17 cellular contexts compared by ENCODE assay signal in the genomic region with DNA sequence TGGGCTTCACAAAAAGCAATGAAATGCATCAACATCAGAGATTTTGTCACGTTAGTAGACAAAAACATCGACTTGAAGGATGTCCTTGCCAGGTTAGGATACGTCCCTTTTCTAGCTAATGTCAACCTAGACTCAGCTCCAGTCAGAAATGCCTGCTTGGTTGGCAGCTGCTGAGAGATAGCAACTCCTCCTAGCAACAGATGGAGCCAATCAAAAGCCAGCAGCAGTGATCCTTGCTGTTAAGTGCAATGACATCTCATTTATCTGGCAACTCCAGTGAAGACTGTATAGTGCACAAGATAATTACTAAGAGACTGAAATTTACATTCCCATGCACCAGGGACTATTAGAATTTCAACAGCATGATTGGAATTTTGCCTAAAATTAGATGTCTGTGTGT.
DNase-seq lines count a peak whose midpoint lies in the region; ATAC-seq and TF ChIP-seq lines count a peak whose summit lies in the region.
"Had no signal": no experiment of that assay in that cellular context is flagged by ENCODE, and none has a peak within 500 bp of the region (broad histone marks: within the 10 kb centered on the region; RNA-seq: fewer than 3 reads in every experiment).

No MANE protein-coding gene starts in this region.

- H3K4me3 ChIP-seq in right atrium auricular region, result no peak overlapping the region
- H3K4me3 ChIP-seq: lung had no signal

- H3K4me3 Mint-ChIP-seq in activated T-cell treated with anti-CD3 and anti-CD28 coated beads, Interleukin-2, amount 50 U/mL, for 4 hours, result no peak overlapping the region
- H3K4me3 Mint-ChIP-seq: activated CD4-positive, alpha-beta memory T cell treated with anti-CD3 and anti-CD28 coated beads, Interleukin-2, amount 10 ng/mL, durations not matched to agents 7 days and 5 days; activated naive CD8-positive, alpha-beta T cell; naive B cell had no signal

- H3K27me3 Mint-ChIP-seq in activated T-cell treated with anti-CD3 and anti-CD28 coated beads, Interleukin-2, amount 50 U/mL, for 4 hours (ENCODE audit: low read depth), result no peaks in the 10 kb centered on the region
- H3K27me3 Mint-ChIP-seq: activated CD4-positive, alpha-beta memory T cell treated with anti-CD3 and anti-CD28 coated beads, Interleukin-2, amount 10 ng/mL, durations not matched to agents 7 days and 5 days; activated naive CD8-positive, alpha-beta T cell; naive B cell had no signal

- no peaks in the 10 kb centered on the region for H3K9me3 Mint-ChIP-seq in activated T-cell treated with anti-CD3 and anti-CD28 coated beads, Interleukin-2, amount 50 U/mL, for 4 hours
- H3K9me3 Mint-ChIP-seq: activated CD4-positive, alpha-beta memory T cell treated with anti-CD3 and anti-CD28 coated beads, Interleukin-2, amount 10 ng/mL, durations not matched to agents 7 days and 5 days had no signal

- in situ Hi-C loops in ACHN (cut with HindIII; ENCODE audit: low pct_ligation_motif_present, low pct_unique_long_range_greater_than_20kb, low sequenced_read_pairs), result no loop called here

- H3K36me3 Mint-ChIP-seq in activated T-cell treated with anti-CD3 and anti-CD28 coated beads, Interleukin-2, amount 50 U/mL, for 4 hours (ENCODE audit: insufficient read depth), result no peaks in the 10 kb centered on the region
- H3K36me3 Mint-ChIP-seq: activated naive CD8-positive, alpha-beta T cell; naive B cell had no signal

- H3K4me1 Mint-ChIP-seq in activated T-cell treated with anti-CD3 and anti-CD28 coated beads, Interleukin-2, amount 50 U/mL, for 4 hours (ENCODE audit: low read depth), result no peaks in the 10 kb centered on the region
- H3K4me1 Mint-ChIP-seq: activated CD4-positive, alpha-beta memory T cell treated with anti-CD3 and anti-CD28 coated beads, Interleukin-2, amount 10 ng/mL, durations not matched to agents 7 days and 5 days; naive B cell had no signal

- no peak overlapping the region for H3K27ac ChIP-seq in right atrium auricular region

- H3K27me3 ChIP-seq in right atrium auricular region, result no peaks in the 10 kb centered on the region

- intact Hi-C loops in Right ventricle myocardium inferior (cut with DNase I) (no loop called here), posterior cingulate gyrus (cut with DNase I) (no loop called here)

- H3K36me3 ChIP-seq in right atrium auricular region, result no peaks in the 10 kb centered on the region

- H3K9me3 ChIP-seq in right atrium auricular region, result no peaks in the 10 kb centered on the region
- H3K9me3 ChIP-seq: Caco-2 had no signal

- H3K4me1 ChIP-seq in right atrium auricular region, result peaks cover 0 to 12% of the 10 kb centered on the region in 2 donors
- H3K4me1 ChIP-seq: Caco-2 had no signal

- peak; percentile 48 for ATAC-seq in Right ventricle myocardium inferior
- no peak for ATAC-seq in activated T-cell treated with anti-CD3 and anti-CD28 coated beads, Interleukin-2, amount 50 U/mL, for 4 hours
- ATAC-seq: PC-3 had no signal

- DNase-seq in Right ventricle myocardium inferior (ENCODE audit: missing footprints) (no peak), right atrium auricular region (ENCODE audit: low spot score) (no peak), NCI-H2171 treated with DMSO at 0.1 percent for 48 hours (lab: John Stamatoyannopoulos, UW) (peak; percentile 70), cerebellum (ENCODE audit: low spot score) (peak; percentile 64), posterior cingulate gyrus (peak in 7 of 10 donors; percentile 19 to 77 (median 36)), GOT3 (lab: John Stamatoyannopoulos, UW) (no peak), ACHN (no peak)
- DNase-seq in activated T-cell treated with anti-CD3 and anti-CD28 coated beads, Interleukin-2, amount 50 U/mL, for 4 hours, result no peak
- DNase-seq: activated CD4-positive, alpha-beta memory T cell treated with anti-CD3 and anti-CD28 coated beads, Interleukin-2, amount 10 ng/mL, durations not matched to agents 7 days and 5 days; activated T-cell treated with anti-CD3 and anti-CD28 coated beads, Interleukin-2, amount 50 U/mL, for 48 hours; Caco-2; MV-4-11; naive B cell; NCI-H510A; PC-3 had no signal

- no peak for TF ChIP-seq CTCF in right atrium auricular region (IDR thresholded peaks at IDR 0.05)

Comparison
In these comparisons a context has a peak if more than half of its experiments do, and no peak if none do; other contexts are left out.
1. DNase-seq: peak in NCI-H2171 treated with DMSO at 0.1 percent for 48 hours (single experiment), cerebellum (single experiment) and posterior cingulate gyrus (7 of 10); none in Right ventricle myocardium inferior (single experiment), right atrium auricular region (single experiment), activated T-cell treated with anti-CD3 and anti-CD28 coated beads, Interleukin-2, amount 50 U/mL, for 4 hours (single experiment), GOT3 (single experiment) and ACHN (single experiment).